1 cellular context compared by ENCODE assay signal in genomic region chr4:58761563-58761962, GRCh38.
TF ChIP-seq lines count a peak whose summit lies in the region.

No MANE protein-coding gene starts in this region.

TF ChIP-seq in GM23338, 12 proteins besides CTCF, POLR2A, EP300 and RAD21 (continued from another document):
- no peak for TF ChIP-seq CREB1 (CRISPR knock-in tag; IDR thresholded peaks at IDR 0.05; ENCODE audit: low read depth)
- TF ChIP-seq NANOG (IDR thresholded peaks at IDR 0.05; ENCODE audit: borderline replicate concordance), result no peak
- TF ChIP-seq, protein P1, sequence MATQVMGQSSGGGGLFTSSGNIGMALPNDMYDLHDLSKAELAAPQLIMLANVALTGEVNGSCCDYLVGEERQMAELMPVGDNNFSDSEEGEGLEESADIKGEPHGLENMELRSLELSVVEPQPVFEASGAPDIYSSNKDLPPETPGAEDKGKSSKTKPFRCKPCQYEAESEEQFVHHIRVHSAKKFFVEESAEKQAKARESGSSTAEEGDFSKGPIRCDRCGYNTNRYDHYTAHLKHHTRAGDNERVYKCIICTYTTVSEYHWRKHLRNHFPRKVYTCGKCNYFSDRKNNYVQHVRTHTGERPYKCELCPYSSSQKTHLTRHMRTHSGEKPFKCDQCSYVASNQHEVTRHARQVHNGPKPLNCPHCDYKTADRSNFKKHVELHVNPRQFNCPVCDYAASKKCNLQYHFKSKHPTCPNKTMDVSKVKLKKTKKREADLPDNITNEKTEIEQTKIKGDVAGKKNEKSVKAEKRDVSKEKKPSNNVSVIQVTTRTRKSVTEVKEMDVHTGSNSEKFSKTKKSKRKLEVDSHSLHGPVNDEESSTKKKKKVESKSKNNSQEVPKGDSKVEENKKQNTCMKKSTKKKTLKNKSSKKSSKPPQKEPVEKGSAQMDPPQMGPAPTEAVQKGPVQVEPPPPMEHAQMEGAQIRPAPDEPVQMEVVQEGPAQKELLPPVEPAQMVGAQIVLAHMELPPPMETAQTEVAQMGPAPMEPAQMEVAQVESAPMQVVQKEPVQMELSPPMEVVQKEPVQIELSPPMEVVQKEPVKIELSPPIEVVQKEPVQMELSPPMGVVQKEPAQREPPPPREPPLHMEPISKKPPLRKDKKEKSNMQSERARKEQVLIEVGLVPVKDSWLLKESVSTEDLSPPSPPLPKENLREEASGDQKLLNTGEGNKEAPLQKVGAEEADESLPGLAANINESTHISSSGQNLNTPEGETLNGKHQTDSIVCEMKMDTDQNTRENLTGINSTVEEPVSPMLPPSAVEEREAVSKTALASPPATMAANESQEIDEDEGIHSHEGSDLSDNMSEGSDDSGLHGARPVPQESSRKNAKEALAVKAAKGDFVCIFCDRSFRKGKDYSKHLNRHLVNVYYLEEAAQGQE (IDR thresholded peaks at IDR 0.05; ENCODE audit: unreplicated experiment), result no peak
- no peak for TF ChIP-seq ZNF331 (CRISPR knock-in tag; IDR thresholded peaks at IDR 0.05; ENCODE audit: low read depth)
